Comparison of ENCODE assay signal across 2 cellular contexts in the genomic region with DNA sequence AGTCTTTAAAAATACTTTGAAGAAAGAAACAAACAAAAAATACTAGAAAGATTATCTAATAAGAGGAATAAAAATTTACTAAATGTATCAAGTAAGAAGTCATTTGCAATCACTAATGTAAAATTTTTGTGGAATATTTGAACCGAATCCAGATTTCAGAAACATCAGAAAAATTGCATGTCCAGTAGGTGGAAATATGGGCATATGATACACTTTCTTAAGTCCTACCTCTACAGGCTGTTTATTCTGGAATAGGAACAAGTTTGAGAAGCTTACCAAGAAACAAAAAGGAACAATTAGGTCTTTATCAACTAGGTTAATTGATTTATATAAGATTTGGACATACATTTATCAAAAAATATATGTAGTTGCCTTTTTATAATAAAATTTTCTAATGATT.
TF ChIP-seq lines count a peak whose summit lies in the region.

No MANE protein-coding gene starts in this region.

TF ChIP-seq in SK-N-SH, 30 proteins besides CTCF, POLR2A, EP300 and RAD21 (continued from another document):
- no peak for TF ChIP-seq TEAD4 (IDR thresholded peaks at IDR 0.05; ENCODE audit: borderline replicate concordance, insufficient read depth)
- no peak for TF ChIP-seq FOSL2 (IDR thresholded peaks at IDR 0.05; ENCODE audit: borderline replicate concordance, low read depth)
TF ChIP-seq in SK-N-SH: peak in this region for 0.

TF ChIP-seq in SK-N-SH treated with all-trans-retinoic acid at 6 μM for 48 hours, 23 proteins besides CTCF, POLR2A, EP300 and RAD21 (continued from another document):
- TF ChIP-seq, protein P1, sequence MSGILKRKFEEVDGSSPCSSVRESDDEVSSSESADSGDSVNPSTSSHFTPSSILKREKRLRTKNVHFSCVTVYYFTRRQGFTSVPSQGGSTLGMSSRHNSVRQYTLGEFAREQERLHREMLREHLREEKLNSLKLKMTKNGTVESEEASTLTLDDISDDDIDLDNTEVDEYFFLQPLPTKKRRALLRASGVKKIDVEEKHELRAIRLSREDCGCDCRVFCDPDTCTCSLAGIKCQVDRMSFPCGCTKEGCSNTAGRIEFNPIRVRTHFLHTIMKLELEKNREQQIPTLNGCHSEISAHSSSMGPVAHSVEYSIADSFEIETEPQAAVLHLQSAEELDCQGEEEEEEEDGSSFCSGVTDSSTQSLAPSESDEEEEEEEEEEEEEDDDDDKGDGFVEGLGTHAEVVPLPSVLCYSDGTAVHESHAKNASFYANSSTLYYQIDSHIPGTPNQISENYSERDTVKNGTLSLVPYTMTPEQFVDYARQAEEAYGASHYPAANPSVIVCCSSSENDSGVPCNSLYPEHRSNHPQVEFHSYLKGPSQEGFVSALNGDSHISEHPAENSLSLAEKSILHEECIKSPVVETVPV (CRISPR knock-in tag; IDR thresholded peaks at IDR 0.05) = no peak
- TF ChIP-seq ZFP30 (CRISPR knock-in tag; IDR thresholded peaks at IDR 0.05) (no peak), RARB (CRISPR knock-in tag; IDR thresholded peaks at IDR 0.05) (no peak), CSDC2 (CRISPR knock-in tag; IDR thresholded peaks at IDR 0.05) (no peak), TOX (CRISPR knock-in tag; IDR thresholded peaks at IDR 0.05; ENCODE audit: borderline replicate concordance) (no peak), ESRRG (CRISPR knock-in tag; IDR thresholded peaks at IDR 0.05) (no peak)
- TF ChIP-seq, protein P2, sequence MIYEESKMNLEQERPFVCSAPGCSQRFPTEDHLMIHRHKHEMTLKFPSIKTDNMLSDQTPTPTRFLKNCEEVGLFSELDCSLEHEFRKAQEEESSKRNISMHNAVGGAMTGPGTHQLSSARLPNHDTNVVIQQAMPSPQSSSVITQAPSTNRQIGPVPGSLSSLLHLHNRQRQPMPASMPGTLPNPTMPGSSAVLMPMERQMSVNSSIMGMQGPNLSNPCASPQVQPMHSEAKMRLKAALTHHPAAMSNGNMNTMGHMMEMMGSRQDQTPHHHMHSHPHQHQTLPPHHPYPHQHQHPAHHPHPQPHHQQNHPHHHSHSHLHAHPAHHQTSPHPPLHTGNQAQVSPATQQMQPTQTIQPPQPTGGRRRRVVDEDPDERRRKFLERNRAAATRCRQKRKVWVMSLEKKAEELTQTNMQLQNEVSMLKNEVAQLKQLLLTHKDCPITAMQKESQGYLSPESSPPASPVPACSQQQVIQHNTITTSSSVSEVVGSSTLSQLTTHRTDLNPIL (CRISPR knock-in tag; IDR thresholded peaks at IDR 0.05; ENCODE audit: low read depth) = no peak
